1 cellular context compared by ENCODE assay signal in the genomic region with DNA sequence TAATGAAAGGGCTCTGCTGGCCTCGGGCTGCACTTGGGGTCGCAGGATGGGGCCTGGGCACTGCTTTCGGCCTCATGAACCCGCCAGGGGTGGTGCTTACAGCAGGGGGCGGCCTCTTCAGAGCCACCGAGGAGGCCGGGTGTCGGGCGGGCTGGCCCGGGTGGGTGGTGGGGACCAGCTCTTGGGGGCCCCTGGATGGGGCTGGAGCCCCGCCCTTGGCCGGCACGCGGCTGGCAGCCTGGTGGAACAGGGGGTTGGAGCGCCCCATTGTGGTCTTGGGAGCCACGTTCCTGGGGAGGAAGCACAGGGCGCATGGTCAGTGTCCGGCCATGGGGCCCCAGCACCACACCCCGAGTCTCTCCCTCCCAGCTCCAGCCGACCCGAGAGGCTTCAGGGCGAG.
TF ChIP-seq lines count a peak whose summit lies in the region.

No MANE protein-coding gene starts in this region.

TF ChIP-seq in H1, 55 proteins besides CTCF, POLR2A, EP300 and RAD21:
- TF ChIP-seq, protein P1, sequence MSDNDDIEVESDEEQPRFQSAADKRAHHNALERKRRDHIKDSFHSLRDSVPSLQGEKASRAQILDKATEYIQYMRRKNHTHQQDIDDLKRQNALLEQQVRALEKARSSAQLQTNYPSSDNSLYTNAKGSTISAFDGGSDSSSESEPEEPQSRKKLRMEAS (IDR thresholded peaks at IDR 0.05), result 0 out of 2 replicates have a peak, but pooled peaks have one; percentile 37
- no peak for TF ChIP-seq CHD1 (IDR thresholded peaks at IDR 0.05; ENCODE audit: low read depth, low read length)
TF ChIP-seq in H1: peak in this region for 1.
